Comparison of ENCODE assay signal across 21 cellular contexts in the genomic region with DNA sequence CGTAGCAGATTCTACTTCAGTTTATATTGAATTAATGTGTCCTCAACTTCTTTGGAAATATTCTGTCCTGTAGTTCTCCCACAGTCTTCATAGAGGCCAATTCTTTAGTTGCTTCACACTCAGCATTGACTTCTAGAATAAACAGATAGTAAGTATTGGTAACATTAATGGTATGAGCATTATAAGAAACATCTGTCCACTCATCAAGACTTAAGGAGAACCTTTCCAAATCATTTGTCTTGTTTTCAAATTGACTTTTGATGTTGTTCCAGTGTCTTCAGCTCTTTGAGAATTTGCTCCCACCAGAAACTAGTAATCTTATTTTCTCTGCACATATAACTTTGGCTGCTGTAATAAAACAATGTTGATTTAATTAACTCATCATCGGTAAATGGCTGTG. TPM values are rescaled to one million over a fixed set of nuclear protein-coding genes. Genes with fewer than 3 reads are reported as not detected.
A peak's percentile ranks its signal among the peaks of the same experiment; 100 is the strongest.
DNase-seq lines count a peak whose midpoint lies in the region; FAIRE-seq lines count a peak whose summit lies in the region.
"Had no signal": no experiment of that assay in that cellular context is flagged by ENCODE, and none has a peak within 500 bp of the region (broad histone marks: within the 10 kb centered on the region; RNA-seq: fewer than 3 reads in every experiment).

No MANE protein-coding gene starts in this region.

- peaks cover 5% of the 10 kb centered on the region; the same call in 1 of the 2 replicates for H3F3A ChIP-seq in GM23248 (ENCODE audit: insufficient read depth)

- no peak overlapping the region for H3K4me3 ChIP-seq in GM23248
- H3K4me3 ChIP-seq in small intestine (ENCODE audit: low read depth in 1 of 2, low read length in 2 of 2) = no peak overlapping the region
- H3K4me3 ChIP-seq: A549 had no signal

- no peaks in the 10 kb centered on the region for H3K79me2 ChIP-seq in GM23248 (ENCODE audit: insufficient read depth)

- in situ Hi-C loops in GM23248 (cut with MboI) = no loop called here

- H3K9ac ChIP-seq in GM23248 = no peak overlapping the region

- peaks cover 15% of the 10 kb centered on the region; the same call in 1 of the 2 replicates for H3K4me1 ChIP-seq in GM23248 (ENCODE audit: insufficient read depth)
- no peaks in the 10 kb centered on the region for H3K4me1 ChIP-seq in small intestine (ENCODE audit: control insufficient read depth in 2 of 2, insufficient read depth in 1 of 2, low read depth in 1 of 2, low read length in 1 of 2)
- H3K4me1 ChIP-seq: A549 had no signal

- H3K9me3 ChIP-seq in GM23248 (ENCODE audit: low read depth) (no peaks in the 10 kb centered on the region), small intestine (ENCODE audit: control insufficient read depth, low read depth) (no peaks in the 10 kb centered on the region)
- H3K9me3 ChIP-seq: A549 had no signal

- H3K4me2 ChIP-seq in GM23248 (ENCODE audit: unreplicated experiment) = no peak overlapping the region
- H3K4me2 ChIP-seq: A549 had no signal

- no peaks in the 10 kb centered on the region for H3K9me2 ChIP-seq in GM23248 (ENCODE audit: insufficient read depth)

- no peaks in the 10 kb centered on the region for H4K20me1 ChIP-seq in GM23248 (ENCODE audit: insufficient read depth)

- DNase-seq in GM23248 (peak; percentile 6), fibroblast of gingiva (ENCODE audit: low read depth) (peak; percentile 62), iris pigment epithelial cell (ENCODE audit: low read depth) (peak; percentile 14), small intestine (no peak), SKM-1 treated with dmso at 0.1 percent for 144 hours (lab: John Stamatoyannopoulos, UW; ENCODE audit: unreplicated experiment) (no peak), UCSD-AML1 (lab: John Stamatoyannopoulos, UW; ENCODE audit: unreplicated experiment) (no peak)
- DNase-seq: 8988T; ACHN; C1 segment of cervical spinal cord; Calu3; CD4-positive, alpha-beta memory T cell; COR-L47; DMS53; DMS79 treated with DMSO at 0.1 percent for 48 hours; GF-D8; H7; HCEC 1CT had no signal

- 27 to 36% methylated on average over 2 of the region's 2 CpGs for WGBS in GM23248 (ENCODE audit: low coverage in 1 of 2, low lambda C conversion rate in 2 of 2, missing lambda C conversion rate in 2 of 2), 2 experiments
- 82 to 95% (median 87%) methylated on average over 2 of the region's 2 CpGs for WGBS in small intestine, 3 donors

- H3K36me3 ChIP-seq in GM23248 (ENCODE audit: low read depth) (no peaks in the 10 kb centered on the region), small intestine (ENCODE audit: control insufficient read depth in 2 of 2, insufficient read depth in 2 of 2, low read length in 2 of 2) (no peaks in the 10 kb centered on the region)

- H3K27me3 ChIP-seq in GM23248 (replicated peaks; ENCODE audit: insufficient read depth) (no peaks in the 10 kb centered on the region), small intestine (ENCODE audit: control insufficient read depth in 2 of 2, insufficient read depth in 2 of 2, low read length in 2 of 2) (no peaks in the 10 kb centered on the region)

- H3K27ac ChIP-seq in GM23248 (no peak overlapping the region), small intestine (ENCODE audit: low read depth in 1 of 2, low read length in 1 of 2) (no peak overlapping the region)
- H3K27ac ChIP-seq: A549 had no signal

- no peak for FAIRE-seq in small intestine (lab: Jason Lieb, UNC)
- FAIRE-seq: GM12891, GM18507, H1 had no signal

- no peak overlapping the region for H2AFZ ChIP-seq in GM23248

RNA-seq across cellular contexts. Expression of a gene that starts 18.3 kb away (rescaled TPM):
- total RNA-seq in GM23248 (2014; rRNA removed; shearing (Covaris generic)) = 3.8 and 5.6 TPM in 2 replicates
- polyA plus RNA-seq in GM23248 (2016; fragmentation: Nextera tagmentation; extraction: Ambion mirVana) = 2.3 and 3.7 TPM in 2 replicates
- polyA plus RNA-seq in small intestine = 1 to 10 TPM in 1 of 3 donors, under 1 TPM in 2; 0.67 to 1.6 (median 0.81) TPM
- total RNA-seq: CD4-positive, alpha-beta memory T cell had no signal
- polyA plus RNA-seq: CD4-positive, alpha-beta memory T cell had no signal

Comparison
In these comparisons a context has a peak if more than half of its experiments do, and no peak if none do; other contexts are left out.
1. DNase-seq: peak in GM23248 (single experiment), fibroblast of gingiva (single experiment) and iris pigment epithelial cell (single experiment); none in small intestine (single experiment), SKM-1 treated with dmso at 0.1 percent for 144 hours (single experiment) and UCSD-AML1 (single experiment).